In the genomic region with DNA sequence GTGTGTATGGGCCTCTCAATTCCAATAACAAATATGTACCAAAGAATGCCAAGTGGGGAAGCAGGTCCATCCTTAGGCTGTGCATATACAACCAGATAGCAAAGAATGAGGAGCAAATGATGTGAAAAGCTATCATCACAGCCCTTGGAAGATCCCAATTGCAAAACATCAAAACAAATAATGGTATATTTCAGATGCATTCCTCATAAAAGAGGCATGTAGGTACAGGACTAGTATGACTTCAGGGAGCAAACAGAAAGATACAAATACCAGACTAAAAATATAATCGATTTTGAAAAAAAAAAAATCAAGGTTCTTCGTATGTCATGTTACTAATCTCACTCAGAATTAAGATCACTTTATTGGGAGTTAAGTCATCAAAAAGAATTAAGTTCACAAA, we compare ENCODE assay signal across 14 cellular contexts. TPM values are rescaled to one million over a fixed set of nuclear protein-coding genes. Genes with fewer than 3 reads are reported as not detected.
A peak's percentile ranks its signal among the peaks of the same experiment; 100 is the strongest.
DNase-seq lines count a peak whose midpoint lies in the region; ATAC-seq, FAIRE-seq and TF ChIP-seq lines count a peak whose summit lies in the region.
"Had no signal": no experiment of that assay in that cellular context is flagged by ENCODE, and none has a peak within 500 bp of the region (broad histone marks: within the 10 kb centered on the region; RNA-seq: fewer than 3 reads in every experiment).

No MANE protein-coding gene starts in this region.

- H3K36me3 Mint-ChIP-seq in T-helper 2 cell treated with Interferon-gamma antibody and Interleukin-4, amounts not matched to agents 5 μg/mL and 100 μg/mL, for 36 hours (ENCODE audit: low read depth), result peaks cover 23% of the 10 kb centered on the region
- peaks cover 0 to 42% of the 10 kb centered on the region in 2 donors for H3K36me3 Mint-ChIP-seq in activated naive CD4-positive, alpha-beta T cell treated with anti-CD3 and anti-CD28 coated beads, Interleukin-2, amount 50 U/mL, for 72 hours
- H3K36me3 Mint-ChIP-seq in mesothelial cell of epicardium, result peaks cover 12% of the 10 kb centered on the region

- H3K27me3 Mint-ChIP-seq in T-helper 2 cell treated with Interferon-gamma antibody and Interleukin-4, amounts not matched to agents 5 μg/mL and 100 μg/mL, for 36 hours (ENCODE audit: low read depth), result no peaks in the 10 kb centered on the region
- H3K27me3 Mint-ChIP-seq in mesothelial cell of epicardium (ENCODE audit: low read depth), result no peaks in the 10 kb centered on the region

- no peak for DNase-seq in T-helper 2 cell treated with Interferon-gamma antibody and Interleukin-4, amounts not matched to agents 5 μg/mL and 100 μg/mL, for 36 hours (ENCODE audit: low spot score)
- DNase-seq in T-helper 2 cell, result no peak
- no peak for DNase-seq in GM19239 (ENCODE audit: insufficient read length, low spot score)
- DNase-seq in activated naive CD4-positive, alpha-beta T cell treated with anti-CD3 and anti-CD28 coated beads, Interleukin-2, amount 50 U/mL, for 72 hours (ENCODE audit: low spot score in 2 of 2), result no peak
- no peak for DNase-seq in mesothelial cell of epicardium (ENCODE audit: low spot score in 2 of 2, unreplicated experiment in 2 of 2)
- no peak for DNase-seq in NCI-H2029 treated with DMSO at 0.1 percent for 48 hours (lab: John Stamatoyannopoulos, UW)
- no peak for DNase-seq in NOMO-1 treated with dmso at 0.1 percent for 144 hours (lab: John Stamatoyannopoulos, UW; ENCODE audit: unreplicated experiment)
- DNase-seq: 8988T; esophagus squamous epithelium; stimulated activated naive CD4-positive, alpha-beta T cell treated with Interleukin-2 at 50 U/mL for 16 hours had no signal

- no peak for ATAC-seq in activated naive CD4-positive, alpha-beta T cell treated with anti-CD3 and anti-CD28 coated beads, Interleukin-2, amount 50 U/mL, for 72 hours
- ATAC-seq in HG03457 (IDR thresholded peaks at IDR 0.05; ENCODE audit: unreplicated experiment), result no peak
- ATAC-seq: HepG2 had no signal

- no peak for TF ChIP-seq CTCF in mesothelial cell of epicardium (IDR thresholded peaks at IDR 0.05; ENCODE audit: unreplicated experiment)

- H3K4me3 Mint-ChIP-seq in T-helper 2 cell treated with Interferon-gamma antibody and Interleukin-4, amounts not matched to agents 5 μg/mL and 100 μg/mL, for 36 hours, result peak overlapping the region; percentile 78
- no peak overlapping the region for H3K4me3 Mint-ChIP-seq in mesothelial cell of epicardium

- peak overlapping the region; percentile 87 for H3K27ac Mint-ChIP-seq in T-helper 2 cell treated with Interferon-gamma antibody and Interleukin-4, amounts not matched to agents 5 μg/mL and 100 μg/mL, for 36 hours
- H3K27ac Mint-ChIP-seq in activated naive CD4-positive, alpha-beta T cell treated with anti-CD3 and anti-CD28 coated beads, Interleukin-2, amount 50 U/mL, for 72 hours, result peak overlapping the region; percentile 91 to 96
- H3K27ac Mint-ChIP-seq in mesothelial cell of epicardium, result peak overlapping the region; percentile 79

- H3K9me3 Mint-ChIP-seq in T-helper 2 cell treated with Interferon-gamma antibody and Interleukin-4, amounts not matched to agents 5 μg/mL and 100 μg/mL, for 36 hours, result no peaks in the 10 kb centered on the region
- no peaks in the 10 kb centered on the region for H3K9me3 Mint-ChIP-seq in activated naive CD4-positive, alpha-beta T cell treated with anti-CD3 and anti-CD28 coated beads, Interleukin-2, amount 50 U/mL, for 72 hours
- H3K9me3 Mint-ChIP-seq in mesothelial cell of epicardium, result no peaks in the 10 kb centered on the region

- H3K4me1 Mint-ChIP-seq in T-helper 2 cell treated with Interferon-gamma antibody and Interleukin-4, amounts not matched to agents 5 μg/mL and 100 μg/mL, for 36 hours (ENCODE audit: low read depth), result peaks cover 62% of the 10 kb centered on the region
- H3K4me1 Mint-ChIP-seq in mesothelial cell of epicardium, result peaks cover 27% of the 10 kb centered on the region

- FAIRE-seq in GM19239 (lab: Jason Lieb, UNC), result peak; percentile 11
- FAIRE-seq: colon, HepG2 had no signal

RNA-seq across cellular contexts. Expression of a gene that starts 18.5 kb away (rescaled TPM):
- 100 to 1,000 TPM; 170 to 209 TPM for total RNA-seq in activated naive CD4-positive, alpha-beta T cell treated with anti-CD3 and anti-CD28 coated beads, Interleukin-2, amount 50 U/mL, for 72 hours
- 26.7 to 32.4 TPM (median 28.5 TPM) in 3 replicates for total RNA-seq in mesothelial cell of epicardium
- total RNA-seq: GM23248 had no signal
